19 cellular contexts compared by ENCODE assay signal in genomic region chr7:27238979-27239779, GRCh38. TPM values are rescaled to one million over a fixed set of nuclear protein-coding genes. Genes with fewer than 3 reads are reported as not detected.
DNase-seq lines count a peak whose midpoint lies in the region; ATAC-seq, FAIRE-seq and TF ChIP-seq lines count a peak whose summit lies in the region.
"Had no signal": no experiment of that assay in that cellular context is flagged by ENCODE, and none has a peak within 500 bp of the region (broad histone marks: within the 10 kb centered on the region; RNA-seq: fewer than 3 reads in every experiment).

No MANE protein-coding gene starts in this region.

- no peak for TF ChIP-seq CTCF in natural killer cell (IDR thresholded peaks at IDR 0.05)
- no peak for TF ChIP-seq CTCF in endodermal cell (conservative IDR thresholded peaks at IDR 0.05)
- no peak for TF ChIP-seq CTCF in neural crest cell (conservative IDR thresholded peaks at IDR 0.05)
- TF ChIP-seq CTCF in foreskin keratinocyte (conservative IDR thresholded peaks at IDR 0.05): no peak

- H3K4me1 ChIP-seq in endodermal cell (ENCODE audit: control insufficient read depth, insufficient read depth, low read length) (peaks cover 9% of the 10 kb centered on the region), foreskin keratinocyte (no peaks in the 10 kb centered on the region)
- H3K4me1 ChIP-seq: BE2C had no signal

- H3K4me1 Mint-ChIP-seq in natural killer cell: peaks cover 0 to 5% of the 10 kb centered on the region in 2 donors
- peaks cover 6 to 8% of the 10 kb centered on the region in 2 donors for H3K4me1 Mint-ChIP-seq in natural killer cell treated with Interleukin-12 subunit alpha and Interleukin-12 subunit beta and Interleukin-15 and Interleukin-18, amount 100 ng/mL, for 72 hours (ENCODE audit: low read depth in 2 of 2)
- peaks cover 62% of the 10 kb centered on the region for H3K4me1 Mint-ChIP-seq in endodermal cell
- peaks cover 15% of the 10 kb centered on the region for H3K4me1 Mint-ChIP-seq in neural crest cell

- ATAC-seq in natural killer cell (no peak), GM19351 (IDR thresholded peaks at IDR 0.05; ENCODE audit: unreplicated experiment) (no peak), foreskin keratinocyte (no peak)
- ATAC-seq in natural killer cell treated with Interleukin-12 subunit alpha and Interleukin-12 subunit beta and Interleukin-15 and Interleukin-18, amount 100 ng/mL, for 72 hours: no peak
- ATAC-seq: activated CD8-positive, alpha-beta T cell treated with anti-CD3 and anti-CD28 coated beads for 36 hours; HCT116 had no signal

- H3K4me3 Mint-ChIP-seq in natural killer cell: peak overlapping the region; percentile 17
- H3K4me3 Mint-ChIP-seq in natural killer cell treated with Interleukin-12 subunit alpha and Interleukin-12 subunit beta and Interleukin-15 and Interleukin-18, amount 100 ng/mL, for 72 hours: no peak overlapping the region
- peak overlapping the region; percentile 75 for H3K4me3 Mint-ChIP-seq in endodermal cell
- peak overlapping the region; percentile 50 for H3K4me3 Mint-ChIP-seq in neural crest cell
- H3K4me3 Mint-ChIP-seq: activated CD8-positive, alpha-beta T cell treated with anti-CD3 and anti-CD28 coated beads for 36 hours had no signal

- H3K9me3 Mint-ChIP-seq in natural killer cell (no peaks in the 10 kb centered on the region), endodermal cell (no peaks in the 10 kb centered on the region), neural crest cell (no peaks in the 10 kb centered on the region)
- no peaks in the 10 kb centered on the region for H3K9me3 Mint-ChIP-seq in natural killer cell treated with Interleukin-12 subunit alpha and Interleukin-12 subunit beta and Interleukin-15 and Interleukin-18, amount 100 ng/mL, for 72 hours
- H3K9me3 Mint-ChIP-seq: activated CD8-positive, alpha-beta T cell treated with anti-CD3 and anti-CD28 coated beads for 36 hours had no signal

- FAIRE-seq in GM19239 (lab: Jason Lieb, UNC): no peak
- FAIRE-seq: colon, G401.6 had no signal

- DNase-seq in natural killer cell (no peak), endodermal cell (peak; percentile 86), neural crest cell (ENCODE audit: low read depth, low spot score) (no peak), foreskin keratinocyte (no peak), SIG-M5 treated with dmso at 0.1 percent for 504 hours (lab: John Stamatoyannopoulos, UW; ENCODE audit: unreplicated experiment) (no peak), GM19239 (ENCODE audit: insufficient read length, low spot score) (no peak)
- no peak for DNase-seq in natural killer cell treated with Interleukin-12 subunit alpha and Interleukin-12 subunit beta and Interleukin-15 and Interleukin-18, amount 100 ng/mL, for 72 hours (ENCODE audit: low spot score)
- DNase-seq: activated CD8-positive, alpha-beta T cell treated with anti-CD3 and anti-CD28 coated beads for 36 hours; activated naive CD4-positive, alpha-beta T cell; BE2C; NCI-H524 treated with DMSO at 0.1 percent for 48 hours; RPMI8226; T-helper 9 cell had no signal

- H3K4me3 ChIP-seq in endodermal cell (ENCODE audit: low read length): peak overlapping the region; percentile 69

- WGBS in endodermal cell (ENCODE audit: insufficient coverage in 1 of 2, insufficient read length in 1 of 2), 2 experiments: 4 to 28% methylated on average over 8 to 55 of the region's 55 CpGs

- H3K27ac Mint-ChIP-seq in natural killer cell (no peak overlapping the region), endodermal cell (no peak overlapping the region), neural crest cell (ENCODE audit: unreplicated experiment) (no peak overlapping the region)
- no peak overlapping the region for H3K27ac Mint-ChIP-seq in natural killer cell treated with Interleukin-12 subunit alpha and Interleukin-12 subunit beta and Interleukin-15 and Interleukin-18, amount 100 ng/mL, for 72 hours
- H3K27ac Mint-ChIP-seq: activated CD8-positive, alpha-beta T cell treated with anti-CD3 and anti-CD28 coated beads for 36 hours had no signal

- H3K27me3 ChIP-seq in endodermal cell (ENCODE audit: control insufficient read depth, insufficient read depth, low read length, poor library complexity, severe bottlenecking) (peaks cover 100% of the 10 kb centered on the region), foreskin keratinocyte (peaks cover 100% of the 10 kb centered on the region)

- no peaks in the 10 kb centered on the region for H3K36me3 ChIP-seq in endodermal cell (ENCODE audit: control insufficient read depth, insufficient read depth, low read length)
- H3K36me3 ChIP-seq: BE2C had no signal

- H3K27ac ChIP-seq in endodermal cell (ENCODE audit: low read depth, low read length) (no peak overlapping the region), foreskin keratinocyte (no peak overlapping the region)

- H3K9ac ChIP-seq in endodermal cell (ENCODE audit: extremely low read depth, low read length, poor library complexity, severe bottlenecking): no peak overlapping the region

- H3K36me3 Mint-ChIP-seq in natural killer cell: no peaks in the 10 kb centered on the region
- H3K36me3 Mint-ChIP-seq in natural killer cell treated with Interleukin-12 subunit alpha and Interleukin-12 subunit beta and Interleukin-15 and Interleukin-18, amount 100 ng/mL, for 72 hours: no peaks in the 10 kb centered on the region
- no peaks in the 10 kb centered on the region for H3K36me3 Mint-ChIP-seq in endodermal cell (ENCODE audit: low read depth)
- peaks cover 4% of the 10 kb centered on the region for H3K36me3 Mint-ChIP-seq in neural crest cell (ENCODE audit: low read depth)

- H3K27me3 Mint-ChIP-seq in natural killer cell (ENCODE audit: low read depth in 2 of 2) (peaks cover 60 to 67% of the 10 kb centered on the region in 2 donors), endodermal cell (ENCODE audit: insufficient read depth) (peaks cover 96% of the 10 kb centered on the region), neural crest cell (ENCODE audit: low read depth) (peaks cover 97% of the 10 kb centered on the region)
- peaks cover 56 to 78% of the 10 kb centered on the region in 2 donors for H3K27me3 Mint-ChIP-seq in natural killer cell treated with Interleukin-12 subunit alpha and Interleukin-12 subunit beta and Interleukin-15 and Interleukin-18, amount 100 ng/mL, for 72 hours

- no peaks in the 10 kb centered on the region for H3K9me3 ChIP-seq in endodermal cell (ENCODE audit: control insufficient read depth, low read length)
- H3K9me3 ChIP-seq: BE2C had no signal

- intact Hi-C loops in natural killer cell (cut with micrococcal nuclease): no loop called here

RNA-seq across cellular contexts. Expression of gene EVX1, which starts 3.4 kb away (rescaled TPM):
- total RNA-seq in natural killer cell: not detected
- not detected for total RNA-seq in natural killer cell treated with Interleukin-12 subunit alpha and Interleukin-12 subunit beta and Interleukin-15 and Interleukin-18, amount 100 ng/mL, for 72 hours
- total RNA-seq in endodermal cell: 10 to 100 TPM in 1 of 2 donors, 1 to 10 TPM in 1; 4.9 to 10.7 TPM
- 1.7 TPM for polyA plus RNA-seq in endodermal cell (2013, experiment 1 of 2)
- 1.3 TPM for polyA plus RNA-seq in endodermal cell (2013, experiment 2 of 2)
- 0.79 and 0.80 TPM in 2 replicates for total RNA-seq in neural crest cell
- not detected in 2 replicates for total RNA-seq in foreskin keratinocyte
- polyA plus RNA-seq in foreskin keratinocyte: not detected in 2 replicates
- total RNA-seq: activated CD8-positive, alpha-beta T cell treated with anti-CD3 and anti-CD28 coated beads for 36 hours; kidney epithelial cell; omental fat pad had no signal

RNA-seq across cellular contexts. Expression of gene HOXA13, which starts 39.3 kb away (rescaled TPM):
- total RNA-seq in natural killer cell (not detected), endodermal cell (not detected), neural crest cell (not detected in 2 replicates), foreskin keratinocyte (not detected in 2 replicates)
- total RNA-seq in natural killer cell treated with Interleukin-12 subunit alpha and Interleukin-12 subunit beta and Interleukin-15 and Interleukin-18, amount 100 ng/mL, for 72 hours: not detected
- 0.53 TPM for polyA plus RNA-seq in endodermal cell (2013, experiment 1 of 2)
- polyA plus RNA-seq in endodermal cell (2013, experiment 2 of 2): 0.29 TPM
- not detected in 2 replicates for polyA plus RNA-seq in foreskin keratinocyte
- total RNA-seq: activated CD8-positive, alpha-beta T cell treated with anti-CD3 and anti-CD28 coated beads for 36 hours; kidney epithelial cell; omental fat pad had no signal

RNA-seq across cellular contexts. Expression of gene HOXA11, which starts 54.1 kb away (rescaled TPM):
- total RNA-seq in natural killer cell: not detected
- total RNA-seq in natural killer cell treated with Interleukin-12 subunit alpha and Interleukin-12 subunit beta and Interleukin-15 and Interleukin-18, amount 100 ng/mL, for 72 hours: under 1 TPM; 0.20 to 0.76 TPM
- not detected for total RNA-seq in endodermal cell
- polyA plus RNA-seq in endodermal cell (2013, experiment 1 of 2): 1.8 TPM
- polyA plus RNA-seq in endodermal cell (2013, experiment 2 of 2): 1.4 TPM
- total RNA-seq in neural crest cell: not detected in 2 replicates
- 0.07 and 0.31 TPM in 2 replicates for total RNA-seq in foreskin keratinocyte
- 0.17 and 0.21 TPM in 2 replicates for polyA plus RNA-seq in foreskin keratinocyte
- total RNA-seq: omental fat pad had no signal
